Comparison of ENCODE assay signal across 22 cellular contexts in the genomic region with DNA sequence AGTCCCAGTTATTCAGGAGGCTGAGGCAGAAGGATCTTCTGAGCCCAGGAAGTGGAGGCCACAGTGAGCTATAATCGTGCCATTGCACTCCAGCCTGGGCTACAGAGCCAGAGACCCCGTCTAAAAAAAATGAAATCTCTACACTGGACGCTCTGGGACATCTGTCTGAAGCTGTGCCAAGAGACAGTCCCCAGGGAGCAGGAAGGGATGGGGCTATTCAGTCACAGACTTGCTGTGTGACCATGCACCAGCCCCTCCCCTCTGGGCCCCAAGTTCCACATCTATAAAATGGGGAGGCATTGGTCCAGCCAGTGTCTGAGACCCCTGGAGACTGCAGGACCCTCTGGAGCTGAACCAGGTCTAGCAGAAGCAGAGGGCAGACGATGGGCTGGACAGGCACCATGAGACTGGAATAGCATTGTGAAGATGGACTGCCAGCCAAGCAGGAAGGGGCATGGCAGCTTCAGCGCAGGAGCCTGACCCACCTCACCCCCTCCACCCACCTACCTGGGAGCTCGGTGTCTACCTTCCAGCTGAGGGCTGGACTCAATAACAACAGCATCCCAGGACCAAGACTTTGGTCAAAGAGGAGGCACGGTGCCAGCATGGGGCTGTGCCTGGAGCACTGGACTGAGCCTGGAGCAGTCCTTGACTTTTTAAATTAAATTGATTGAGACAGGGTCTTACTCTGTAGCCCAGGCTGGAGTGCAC. TPM values are rescaled to one million over a fixed set of nuclear protein-coding genes. Genes with fewer than 3 reads are reported as not detected.
A peak's percentile ranks its signal among the peaks of the same experiment; 100 is the strongest.
DNase-seq lines count a peak whose midpoint lies in the region; ATAC-seq, FAIRE-seq and TF ChIP-seq lines count a peak whose summit lies in the region.
"Had no signal": no experiment of that assay in that cellular context is flagged by ENCODE, and none has a peak within 500 bp of the region (broad histone marks: within the 10 kb centered on the region; RNA-seq: fewer than 3 reads in every experiment).

No MANE protein-coding gene starts in this region.

- H3K36me3 Mint-ChIP-seq in activated T-cell treated with anti-CD3 and anti-CD28 coated beads, Interleukin-2, amount 50 U/mL, for 4 hours (ENCODE audit: insufficient read depth) = no peaks in the 10 kb centered on the region
- no peaks in the 10 kb centered on the region for H3K36me3 Mint-ChIP-seq in activated CD4-positive, alpha-beta memory T cell treated with anti-CD3 and anti-CD28 coated beads, Interleukin-2, amount 10 ng/mL, durations not matched to agents 7 days and 5 days (ENCODE audit: low read depth)
- H3K36me3 Mint-ChIP-seq: activated naive CD4-positive, alpha-beta T cell treated with anti-CD3 and anti-CD28 coated beads, Interleukin-2, amount 10 ng/mL, durations not matched to agents 7 days and 5 days; stimulated activated naive B cell treated with anti-CD40 and anti-IgM and Interleukin-4, amounts not matched to agents 10 μg/mL and 1 μg/mL and 100 μg/mL, for 72 hours had no signal

- H3K27ac Mint-ChIP-seq in activated CD4-positive, alpha-beta memory T cell treated with anti-CD3 and anti-CD28 coated beads, Interleukin-2, amount 10 ng/mL, durations not matched to agents 7 days and 5 days = no peak overlapping the region
- H3K27ac Mint-ChIP-seq: activated naive CD4-positive, alpha-beta T cell treated with anti-CD3 and anti-CD28 coated beads, Interleukin-2, amount 10 ng/mL, durations not matched to agents 7 days and 5 days had no signal

- intact Hi-C loops in K562 (cut with micrococcal nuclease) = no loop called here

- peaks cover 23% of the 10 kb centered on the region for H4K20me1 ChIP-seq in K562 (replicated peaks; ENCODE audit: control insufficient read depth, insufficient read depth, low read length)

- peaks cover 61% of the 10 kb centered on the region for H3K27me3 Mint-ChIP-seq in activated T-cell treated with anti-CD3 and anti-CD28 coated beads, Interleukin-2, amount 50 U/mL, for 4 hours (ENCODE audit: low read depth)
- H3K27me3 Mint-ChIP-seq in activated CD4-positive, alpha-beta memory T cell treated with anti-CD3 and anti-CD28 coated beads, Interleukin-2, amount 10 ng/mL, durations not matched to agents 7 days and 5 days = peaks cover 57% of the 10 kb centered on the region

- TF ChIP-seq POLR2A in K562 (conservative IDR thresholded peaks at IDR 0.05) = no peak

- H3K4me3 ChIP-seq in K562 (no peak overlapping the region), mucosa of stomach (ENCODE audit: low read length) (peak overlapping the region; percentile 95)

- H3K9me3 ChIP-seq in K562 (replicated peaks; ENCODE audit: control insufficient read depth, insufficient read depth, low read depth, low read length) (no peaks in the 10 kb centered on the region), mucosa of stomach (ENCODE audit: control insufficient read depth, low read length) (no peaks in the 10 kb centered on the region)
- H3K9me3 ChIP-seq: Caco-2, esophagus squamous epithelium had no signal

- H3K4me3 Mint-ChIP-seq in activated T-cell treated with anti-CD3 and anti-CD28 coated beads, Interleukin-2, amount 50 U/mL, for 4 hours = peak overlapping the region; percentile 52
- no peak overlapping the region for H3K4me3 Mint-ChIP-seq in activated CD4-positive, alpha-beta memory T cell treated with anti-CD3 and anti-CD28 coated beads, Interleukin-2, amount 10 ng/mL, durations not matched to agents 7 days and 5 days

- no peaks in the 10 kb centered on the region for H3K9me1 ChIP-seq in K562 (ENCODE audit: control insufficient read depth, insufficient read depth, low read length)

- H3K4me2 ChIP-seq in K562 (ENCODE audit: insufficient read depth, low read length) = no peak overlapping the region

- H3K36me3 ChIP-seq in K562 (ENCODE audit: control insufficient read depth, insufficient read depth, low read length) = no peaks in the 10 kb centered on the region
- H3K36me3 ChIP-seq in mucosa of stomach (ENCODE audit: control insufficient read depth, insufficient read depth, low read length) = no peaks in the 10 kb centered on the region
- H3K36me3 ChIP-seq: brain microvascular endothelial cell had no signal

- no peaks in the 10 kb centered on the region for H3K9me3 Mint-ChIP-seq in activated T-cell treated with anti-CD3 and anti-CD28 coated beads, Interleukin-2, amount 50 U/mL, for 4 hours
- no peaks in the 10 kb centered on the region for H3K9me3 Mint-ChIP-seq in activated CD4-positive, alpha-beta memory T cell treated with anti-CD3 and anti-CD28 coated beads, Interleukin-2, amount 10 ng/mL, durations not matched to agents 7 days and 5 days
- H3K9me3 Mint-ChIP-seq: activated naive CD4-positive, alpha-beta T cell treated with anti-CD3 and anti-CD28 coated beads, Interleukin-2, amount 10 ng/mL, durations not matched to agents 7 days and 5 days; stimulated activated naive B cell treated with anti-CD40 and anti-IgM and Interleukin-4, amounts not matched to agents 10 μg/mL and 1 μg/mL and 100 μg/mL, for 72 hours had no signal

- no peak overlapping the region for H3K27ac ChIP-seq in K562 (ENCODE audit: extremely low read depth, low read depth, low read length)
- H3K27ac ChIP-seq: brain microvascular endothelial cell, HL-60, KMS-11 had no signal

- TF ChIP-seq RAD21 in K562 (CRISPR knock-in tag; conservative IDR thresholded peaks at IDR 0.05 in 1 of 2, IDR thresholded peaks at IDR 0.05 in 1 of 2) = no peak

- POLR2A ChIA-PET in K562 (lab: Yijun Ruan, JAX) = interaction anchor here (0.5 to 1.1 kb wide), 3 partner anchors 24 to 147 kb away, joined by 3 to 4 read pairs (median 4); no protein-coding TSS in a partner anchor
- POLR2A ChIA-PET in activated CD4-positive, alpha-beta memory T cell treated with anti-CD3 and anti-CD28 coated beads, Interleukin-2, amount 10 ng/mL, durations not matched to agents 7 days and 5 days (lab: Charles Lee) = no interaction called here

- in situ Hi-C loops in K562 (cut with MboI) = loop anchor here (25.0 kb wide), 1 partner anchor 713 kb away; no protein-coding TSS in a partner anchor

- no peak overlapping the region for H2AFZ ChIP-seq in K562 (ENCODE audit: low read depth, low read length)

- DNase-seq in activated T-cell treated with anti-CD3 and anti-CD28 coated beads, Interleukin-2, amount 50 U/mL, for 4 hours = no peak
- DNase-seq in activated T-cell treated with anti-CD3 and anti-CD28 coated beads, Interleukin-2, amount 50 U/mL, for 1 hour = no peak
- DNase-seq in K562 (ENCODE audit: extremely low read depth in 1 of 4, low spot score in 3 of 4) (no peak), urothelium cell line (ENCODE audit: low spot score) (no peak), NCI-H2107 (lab: John Stamatoyannopoulos, UW) (no peak)
- no peak for DNase-seq in activated CD4-positive, alpha-beta memory T cell treated with anti-CD3 and anti-CD28 coated beads, Interleukin-2, amount 10 ng/mL, durations not matched to agents 7 days and 5 days
- DNase-seq: activated CD4-positive, alpha-beta T cell treated with anti-CD3 and anti-CD28 coated beads for 1 hour; activated naive CD4-positive, alpha-beta T cell treated with anti-CD3 and anti-CD28 coated beads, Interleukin-2, amount 10 ng/mL, durations not matched to agents 7 days and 5 days; brain microvascular endothelial cell; Caco-2; esophagus squamous epithelium; midbrain; NCI-H1092 treated with DMSO at 0.1 percent for 48 hours; SIG-M5; stimulated activated naive B cell treated with anti-CD40 and anti-IgM and Interleukin-4, amounts not matched to agents 10 μg/mL and 1 μg/mL and 100 μg/mL, for 72 hours had no signal

- H3K27me3 ChIP-seq in K562 (ENCODE audit: control insufficient read depth in 2 of 2, insufficient read depth in 2 of 2, low read length in 2 of 2) = peaks cover 9 to 74% of the 10 kb centered on the region in 2 experiments
- H3K27me3 ChIP-seq in mucosa of stomach (ENCODE audit: control insufficient read depth, insufficient read depth, low read length) = no peaks in the 10 kb centered on the region
- H3K27me3 ChIP-seq: brain microvascular endothelial cell had no signal

- H3K4me1 ChIP-seq in K562 (replicated peaks in 1 of 2; ENCODE audit: control insufficient read depth in 2 of 2, insufficient read depth in 2 of 2, low read length in 2 of 2) = peaks cover 6 to 15% of the 10 kb centered on the region in 2 experiments; a peak in 4 of 5 replicates
- peaks cover 36% of the 10 kb centered on the region for H3K4me1 ChIP-seq in mucosa of stomach (ENCODE audit: control insufficient read depth, insufficient read depth, low read length)
- H3K4me1 ChIP-seq: Caco-2 had no signal

- H3K9ac ChIP-seq in K562 (ENCODE audit: insufficient read depth in 1 of 2, low read depth in 2 of 2, low read length in 2 of 2) (no peak overlapping the region), mucosa of stomach (ENCODE audit: low read length) (peak overlapping the region; percentile 94)
- H3K9ac ChIP-seq: KMS-11 had no signal

- CTCF ChIA-PET in K562 (lab: Yijun Ruan, JAX; ENCODE audit: low intra/inter-chr PET ratio) = no interaction called here
- CTCF ChIA-PET in activated CD4-positive, alpha-beta memory T cell treated with anti-CD3 and anti-CD28 coated beads, Interleukin-2, amount 10 ng/mL, durations not matched to agents 7 days and 5 days (lab: Charles Lee) = interaction anchor here (1.1 kb wide), 1 partner anchor 10 kb away, joined by 4 read pairs; no protein-coding TSS in a partner anchor

- 8% methylated on average over 7 of the region's 7 CpGs for WGBS in K562 (ENCODE audit: insufficient coverage, low coverage, missing lambda C conversion rate)

- no peak for ATAC-seq in activated T-cell treated with anti-CD3 and anti-CD28 coated beads, Interleukin-2, amount 50 U/mL, for 4 hours
- ATAC-seq in K562 (no peak), GM21825 (IDR thresholded peaks at IDR 0.05; ENCODE audit: unreplicated experiment) (no peak)
- ATAC-seq: stimulated activated naive B cell treated with anti-CD40 and anti-IgM and Interleukin-4, amounts not matched to agents 10 μg/mL and 1 μg/mL and 100 μg/mL, for 72 hours had no signal

- H3K79me2 ChIP-seq in K562 (ENCODE audit: control insufficient read depth, insufficient read depth, low read length) = no peaks in the 10 kb centered on the region

- no TSS peak for BruUV-seq in K562 (replicated peaks; lab: Mats Ljungman, UMichigan)

- peaks cover 7% of the 10 kb centered on the region for H3K4me1 Mint-ChIP-seq in activated T-cell treated with anti-CD3 and anti-CD28 coated beads, Interleukin-2, amount 50 U/mL, for 4 hours (ENCODE audit: low read depth)
- peaks cover 10% of the 10 kb centered on the region for H3K4me1 Mint-ChIP-seq in activated CD4-positive, alpha-beta memory T cell treated with anti-CD3 and anti-CD28 coated beads, Interleukin-2, amount 10 ng/mL, durations not matched to agents 7 days and 5 days

- TF ChIP-seq EP300 in K562 (IDR thresholded peaks at IDR 0.05; ENCODE audit: low read length) = no peak

- FAIRE-seq in K562 (lab: Jason Lieb, UNC) (no peak), urothelium cell line (lab: Jason Lieb, UNC) (peak; percentile 37)
- FAIRE-seq: islet of Langerhans had no signal

- no peak for TF ChIP-seq CTCF in K562 (IDR thresholded peaks at IDR 0.05 in 2 of 3, conservative IDR thresholded peaks at IDR 0.05 in 1 of 3; ENCODE audit: insufficient read depth in 2 of 3, low read depth in 1 of 3, low read length in 3 of 3)

RNA-seq across cellular contexts. Expression of a gene that starts 1.4 kb away (rescaled TPM):
- total RNA-seq in activated T-cell treated with anti-CD3 and anti-CD28 coated beads, Interleukin-2, amount 50 U/mL, for 4 hours = under 1 TPM; 0.61 to 0.89 (median 0.87) TPM
- 2.4 and 10.2 TPM in 2 replicates for total RNA-seq in K562 (2011; cell fraction: chromatin; rRNA removed; ENCODE audit: low replicate concordance)
- 19.3 and 19.7 TPM in 2 replicates for total RNA-seq in K562 (2011; cell fraction: nucleolus; rRNA removed)
- 14.0 and 21.6 TPM in 2 replicates for total RNA-seq in K562 (2011; cell fraction: nucleoplasm; rRNA removed)
- total RNA-seq in K562 (2014; rRNA removed) (12.8 and 14.5 TPM in 2 replicates), K562 (2014; rRNA removed; fragmentation: Illumina TruSeq; extraction: Trizol) (1.2 and 2.1 TPM in 2 replicates), K562 (2015; rRNA removed; fragmentation: Illumina TruSeq; extraction: Trizol) (3.8 TPM in 2 replicates), K562 (2021) (13.1 and 15.1 TPM in 2 replicates)
- polyA plus RNA-seq in K562 (2011; rRNA removed) (16.2 and 31.0 TPM in 2 replicates), K562 (2014; fragmentation: Illumina TruSeq; extraction: Trizol) (8.2 and 11.8 TPM in 2 replicates), K562 (2014; fragmentation: Nextera tagmentation; extraction: Ambion mirVana) (1 to 10 TPM in 1 of 2 experiments, under 1 TPM in 1; 1.00 to 1.7 TPM), K562 (2014; rRNA removed) (9.8 and 13.3 TPM in 2 replicates)
- polyA plus RNA-seq in K562 (2011; cell fraction: cytosol; rRNA removed) = 75.0 and 104 TPM in 2 replicates
- 24.7 and 26.3 TPM in 2 replicates for polyA plus RNA-seq in K562 (2011; cell fraction: nucleus; rRNA removed)
- polyA plus RNA-seq in K562 (2012) = 26.4 and 45.9 TPM in 2 replicates
- 5.4 and 6.5 TPM in 2 replicates for polyA minus RNA-seq in K562 (2011; rRNA and poly(A)+ RNA removed)
- 8.6 and 15.1 TPM in 2 replicates for polyA minus RNA-seq in K562 (2011; cell fraction: cytosol; rRNA and poly(A)+ RNA removed)
- polyA minus RNA-seq in K562 (2011; cell fraction: nucleus; rRNA and poly(A)+ RNA removed) = 4.2 TPM in 2 replicates
- total RNA-seq in activated CD4-positive, alpha-beta memory T cell treated with anti-CD3 and anti-CD28 coated beads, Interleukin-2, amount 10 ng/mL, durations not matched to agents 7 days and 5 days = not detected

RNA-seq across cellular contexts. Expression of a gene that starts 13.4 kb away (rescaled TPM):
- not detected for total RNA-seq in activated T-cell treated with anti-CD3 and anti-CD28 coated beads, Interleukin-2, amount 50 U/mL, for 4 hours
- not detected in 2 replicates for total RNA-seq in K562 (2011; cell fraction: chromatin; rRNA removed; ENCODE audit: low replicate concordance)
- not detected in 2 replicates for total RNA-seq in K562 (2011; cell fraction: nucleolus; rRNA removed)
- total RNA-seq in K562 (2011; cell fraction: nucleoplasm; rRNA removed) = not detected in 2 replicates
- not detected in 2 replicates for total RNA-seq in K562 (2014; rRNA removed)
- not detected in 2 replicates for total RNA-seq in K562 (2014; rRNA removed; fragmentation: Illumina TruSeq; extraction: Trizol)
- total RNA-seq in K562 (2015; rRNA removed; fragmentation: Illumina TruSeq; extraction: Trizol) = not detected in 2 replicates
- total RNA-seq in K562 (2021) = not detected in 2 replicates
- polyA plus RNA-seq in K562 (2011; rRNA removed) = not detected in 2 replicates
- polyA plus RNA-seq in K562 (2011; cell fraction: cytosol; rRNA removed) = not detected in 2 replicates
- polyA plus RNA-seq in K562 (2011; cell fraction: nucleus; rRNA removed) = not detected in 2 replicates
- 0.22 and 0.44 TPM in 2 replicates for polyA plus RNA-seq in K562 (2012)
- polyA plus RNA-seq in K562 (2014; fragmentation: Illumina TruSeq; extraction: Trizol) = not detected in 2 replicates
- polyA plus RNA-seq in K562 (2014; fragmentation: Nextera tagmentation; extraction: Ambion mirVana) = not detected
- not detected in 2 replicates for polyA plus RNA-seq in K562 (2014; rRNA removed)
- polyA minus RNA-seq in K562 (2011; rRNA and poly(A)+ RNA removed) = not detected in 2 replicates
- not detected in 2 replicates for polyA minus RNA-seq in K562 (2011; cell fraction: cytosol; rRNA and poly(A)+ RNA removed)
- polyA minus RNA-seq in K562 (2011; cell fraction: nucleus; rRNA and poly(A)+ RNA removed) = not detected in 2 replicates
- total RNA-seq in activated CD4-positive, alpha-beta memory T cell treated with anti-CD3 and anti-CD28 coated beads, Interleukin-2, amount 10 ng/mL, durations not matched to agents 7 days and 5 days = under 1 TPM; 0.38 to 0.60 TPM
- total RNA-seq: Caco-2, dermis microvascular lymphatic vessel endothelial cell, esophagus squamous epithelium, urinary bladder had no signal

RNA-seq across cellular contexts. Expression of a gene that starts 29.0 kb away (rescaled TPM):
- not detected for total RNA-seq in activated T-cell treated with anti-CD3 and anti-CD28 coated beads, Interleukin-2, amount 50 U/mL, for 4 hours
- total RNA-seq in K562 (2011; cell fraction: chromatin; rRNA removed; ENCODE audit: low replicate concordance) = 1.1 and 2.3 TPM in 2 replicates
- total RNA-seq in K562 (2011; cell fraction: nucleolus; rRNA removed) = 1.3 and 2.0 TPM in 2 replicates
- 0.59 and 1.1 TPM in 2 replicates for total RNA-seq in K562 (2011; cell fraction: nucleoplasm; rRNA removed)
- total RNA-seq in K562 (2014; rRNA removed) = 0.14 and 0.61 TPM in 2 replicates
- 0.25 and 0.48 TPM in 2 replicates for total RNA-seq in K562 (2014; rRNA removed; fragmentation: Illumina TruSeq; extraction: Trizol)
- 0.22 and 0.41 TPM in 2 replicates for total RNA-seq in K562 (2015; rRNA removed; fragmentation: Illumina TruSeq; extraction: Trizol)
- 0.38 and 0.56 TPM in 2 replicates for total RNA-seq in K562 (2021)
- 2.1 and 2.5 TPM in 2 replicates for polyA plus RNA-seq in K562 (2011; rRNA removed)
- polyA plus RNA-seq in K562 (2011; cell fraction: cytosol; rRNA removed) = 1.3 and 1.6 TPM in 2 replicates
- 5.0 and 6.0 TPM in 2 replicates for polyA plus RNA-seq in K562 (2011; cell fraction: nucleus; rRNA removed)
- 0.42 and 0.81 TPM in 2 replicates for polyA plus RNA-seq in K562 (2012)
- polyA plus RNA-seq in K562 (2014; fragmentation: Illumina TruSeq; extraction: Trizol) = 0.17 and 0.25 TPM in 2 replicates
- polyA plus RNA-seq in K562 (2014; fragmentation: Nextera tagmentation; extraction: Ambion mirVana) = under 1 TPM; 0.06 to 0.10 TPM
- 0.12 and 0.24 TPM in 2 replicates for polyA plus RNA-seq in K562 (2014; rRNA removed)
- 2.6 and 3.1 TPM in 2 replicates for polyA minus RNA-seq in K562 (2011; rRNA and poly(A)+ RNA removed)
- 0.38 TPM in 1 of 2 replicates, not detected in the other for polyA minus RNA-seq in K562 (2011; cell fraction: cytosol; rRNA and poly(A)+ RNA removed)
- 0.13 and 1.3 TPM in 2 replicates for polyA minus RNA-seq in K562 (2011; cell fraction: nucleus; rRNA and poly(A)+ RNA removed)
- not detected for total RNA-seq in activated CD4-positive, alpha-beta memory T cell treated with anti-CD3 and anti-CD28 coated beads, Interleukin-2, amount 10 ng/mL, durations not matched to agents 7 days and 5 days
